ENCODE assay signal across 1 cellular context in the genomic region with DNA sequence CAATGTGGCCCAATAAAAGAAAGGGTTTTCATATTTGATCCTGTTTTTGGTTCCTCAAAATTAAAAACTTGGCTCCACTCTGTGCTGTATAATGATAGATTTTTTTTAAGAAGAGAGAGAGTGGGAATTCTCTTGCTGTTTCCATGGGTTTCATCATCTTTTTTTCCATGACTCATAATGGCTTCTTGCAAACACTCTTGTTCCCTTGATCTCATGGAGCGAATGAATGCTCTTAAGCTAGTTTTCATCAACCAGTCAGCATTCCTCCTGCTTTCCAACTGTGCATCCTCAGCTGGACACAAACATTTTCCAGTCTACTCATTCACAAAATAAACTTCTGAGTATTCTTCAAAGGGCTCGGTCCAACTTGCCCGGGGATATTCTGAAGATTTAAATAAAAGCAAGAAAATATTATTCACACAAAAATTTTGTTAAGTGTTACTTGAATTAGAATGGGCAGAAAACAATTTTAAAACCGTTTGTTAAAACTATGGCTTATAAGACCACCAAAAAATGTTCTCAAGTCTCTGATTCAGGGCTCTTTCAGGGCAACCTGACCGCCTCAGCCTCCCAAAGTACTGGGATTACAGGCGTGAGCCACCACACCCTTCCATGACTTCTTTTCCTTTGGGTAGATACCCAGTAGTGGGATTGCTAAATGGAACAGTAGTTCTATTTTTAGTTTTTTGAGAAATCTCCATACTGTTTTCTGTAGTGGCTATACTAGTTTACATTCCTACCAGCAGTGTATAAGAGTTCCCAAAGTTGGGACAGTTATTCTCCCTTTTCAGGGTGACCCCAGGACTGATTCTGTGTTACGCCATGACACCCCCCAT.
TF ChIP-seq lines count a peak whose summit lies in the region.

No MANE protein-coding gene starts in this region.

TF ChIP-seq in HepG2, 621 proteins besides CTCF, POLR2A, EP300 and RAD21 (continued from another document and continues in another):
- TF ChIP-seq, protein P1, sequence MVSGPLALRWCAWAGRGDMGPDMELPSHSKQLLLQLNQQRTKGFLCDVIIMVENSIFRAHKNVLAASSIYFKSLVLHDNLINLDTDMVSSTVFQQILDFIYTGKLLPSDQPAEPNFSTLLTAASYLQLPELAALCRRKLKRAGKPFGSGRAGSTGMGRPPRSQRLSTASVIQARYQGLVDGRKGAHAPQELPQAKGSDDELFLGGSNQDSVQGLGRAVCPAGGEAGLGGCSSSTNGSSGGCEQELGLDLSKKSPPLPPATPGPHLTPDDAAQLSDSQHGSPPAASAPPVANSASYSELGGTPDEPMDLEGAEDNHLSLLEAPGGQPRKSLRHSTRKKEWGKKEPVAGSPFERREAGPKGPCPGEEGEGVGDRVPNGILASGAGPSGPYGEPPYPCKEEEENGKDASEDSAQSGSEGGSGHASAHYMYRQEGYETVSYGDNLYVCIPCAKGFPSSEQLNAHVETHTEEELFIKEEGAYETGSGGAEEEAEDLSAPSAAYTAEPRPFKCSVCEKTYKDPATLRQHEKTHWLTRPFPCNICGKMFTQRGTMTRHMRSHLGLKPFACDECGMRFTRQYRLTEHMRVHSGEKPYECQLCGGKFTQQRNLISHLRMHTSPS (CRISPR knock-in tag; IDR thresholded peaks at IDR 0.05; ENCODE audit: low read depth): no peak
- TF ChIP-seq POLR2AphosphoS5 (IDR thresholded peaks at IDR 0.05; ENCODE audit: low read depth, low read length): no peak
- TF ChIP-seq GPN1 (CRISPR knock-in tag; IDR thresholded peaks at IDR 0.05; ENCODE audit: borderline replicate concordance): no peak
- TF ChIP-seq PHF20 (CRISPR knock-in tag; IDR thresholded peaks at IDR 0.05): no peak
- TF ChIP-seq ZNF709 (CRISPR knock-in tag; IDR thresholded peaks at IDR 0.05): no peak
- TF ChIP-seq FOSL2 (CRISPR knock-in tag; IDR thresholded peaks at IDR 0.05): peak; percentile 94
- TF ChIP-seq PRPF4 (IDR thresholded peaks at IDR 0.05; ENCODE audit: low read depth, low read length, poor library complexity, severe bottlenecking): no peak
- TF ChIP-seq RBM39 (IDR thresholded peaks at IDR 0.05; ENCODE audit: low read depth, low read length, poor library complexity, severe bottlenecking): no peak
- TF ChIP-seq KAT7 (CRISPR knock-in tag; IDR thresholded peaks at IDR 0.05; ENCODE audit: borderline replicate concordance): no peak
- TF ChIP-seq ZNF777 (CRISPR knock-in tag; IDR thresholded peaks at IDR 0.05): no peak
- TF ChIP-seq CC2D1A (CRISPR knock-in tag; IDR thresholded peaks at IDR 0.05): no peak
- no peak for TF ChIP-seq GZF1 (CRISPR knock-in tag; IDR thresholded peaks at IDR 0.05)
- no peak for TF ChIP-seq NR3C1 (CRISPR knock-in tag; IDR thresholded peaks at IDR 0.05)
- no peak for TF ChIP-seq MED13 (CRISPR knock-in tag; IDR thresholded peaks at IDR 0.05)
- TF ChIP-seq ZNF614 (CRISPR knock-in tag; IDR thresholded peaks at IDR 0.05; ENCODE audit: borderline replicate concordance): peak; percentile 93
- TF ChIP-seq KLF13 (CRISPR knock-in tag; IDR thresholded peaks at IDR 0.05): no peak
- no peak for TF ChIP-seq ZNF367 (CRISPR knock-in tag; IDR thresholded peaks at IDR 0.05; ENCODE audit: borderline replicate concordance)
- TF ChIP-seq ZNF766 (CRISPR knock-in tag; IDR thresholded peaks at IDR 0.05; ENCODE audit: borderline replicate concordance): no peak
- TF ChIP-seq STAG1 (CRISPR knock-in tag; IDR thresholded peaks at IDR 0.05): no peak
- TF ChIP-seq, protein P2, sequence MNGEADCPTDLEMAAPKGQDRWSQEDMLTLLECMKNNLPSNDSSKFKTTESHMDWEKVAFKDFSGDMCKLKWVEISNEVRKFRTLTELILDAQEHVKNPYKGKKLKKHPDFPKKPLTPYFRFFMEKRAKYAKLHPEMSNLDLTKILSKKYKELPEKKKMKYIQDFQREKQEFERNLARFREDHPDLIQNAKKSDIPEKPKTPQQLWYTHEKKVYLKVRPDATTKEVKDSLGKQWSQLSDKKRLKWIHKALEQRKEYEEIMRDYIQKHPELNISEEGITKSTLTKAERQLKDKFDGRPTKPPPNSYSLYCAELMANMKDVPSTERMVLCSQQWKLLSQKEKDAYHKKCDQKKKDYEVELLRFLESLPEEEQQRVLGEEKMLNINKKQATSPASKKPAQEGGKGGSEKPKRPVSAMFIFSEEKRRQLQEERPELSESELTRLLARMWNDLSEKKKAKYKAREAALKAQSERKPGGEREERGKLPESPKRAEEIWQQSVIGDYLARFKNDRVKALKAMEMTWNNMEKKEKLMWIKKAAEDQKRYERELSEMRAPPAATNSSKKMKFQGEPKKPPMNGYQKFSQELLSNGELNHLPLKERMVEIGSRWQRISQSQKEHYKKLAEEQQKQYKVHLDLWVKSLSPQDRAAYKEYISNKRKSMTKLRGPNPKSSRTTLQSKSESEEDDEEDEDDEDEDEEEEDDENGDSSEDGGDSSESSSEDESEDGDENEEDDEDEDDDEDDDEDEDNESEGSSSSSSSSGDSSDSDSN (CRISPR knock-in tag; IDR thresholded peaks at IDR 0.05): no peak
- TF ChIP-seq SRF (IDR thresholded peaks at IDR 0.05; ENCODE audit: low read depth, low read length): no peak
- TF ChIP-seq, protein P3, sequence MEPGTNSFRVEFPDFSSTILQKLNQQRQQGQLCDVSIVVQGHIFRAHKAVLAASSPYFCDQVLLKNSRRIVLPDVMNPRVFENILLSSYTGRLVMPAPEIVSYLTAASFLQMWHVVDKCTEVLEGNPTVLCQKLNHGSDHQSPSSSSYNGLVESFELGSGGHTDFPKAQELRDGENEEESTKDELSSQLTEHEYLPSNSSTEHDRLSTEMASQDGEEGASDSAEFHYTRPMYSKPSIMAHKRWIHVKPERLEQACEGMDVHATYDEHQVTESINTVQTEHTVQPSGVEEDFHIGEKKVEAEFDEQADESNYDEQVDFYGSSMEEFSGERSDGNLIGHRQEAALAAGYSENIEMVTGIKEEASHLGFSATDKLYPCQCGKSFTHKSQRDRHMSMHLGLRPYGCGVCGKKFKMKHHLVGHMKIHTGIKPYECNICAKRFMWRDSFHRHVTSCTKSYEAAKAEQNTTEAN (CRISPR knock-in tag; conservative IDR thresholded peaks at IDR 0.05): no peak
- no peak for TF ChIP-seq ZNF746 (CRISPR knock-in tag; IDR thresholded peaks at IDR 0.05)
- no peak for TF ChIP-seq ZNF333 (CRISPR knock-in tag; IDR thresholded peaks at IDR 0.05; ENCODE audit: borderline replicate concordance)
- TF ChIP-seq SOX5 (CRISPR knock-in tag; IDR thresholded peaks at IDR 0.05; ENCODE audit: borderline replicate concordance): peak; percentile 9; the same call in 1 of the 2 replicates
- TF ChIP-seq SP2 (CRISPR knock-in tag; IDR thresholded peaks at IDR 0.05): no peak
- 0 out of 4 replicates have a peak, but pooled peaks of 1 of the 2 experiments have one; percentile 17 for TF ChIP-seq NR2F1 (CRISPR knock-in tag; IDR thresholded peaks at IDR 0.05)
- TF ChIP-seq ETV6 (CRISPR knock-in tag; conservative IDR thresholded peaks at IDR 0.05): no peak
- TF ChIP-seq ZNF143 (CRISPR knock-in tag; IDR thresholded peaks at IDR 0.05): no peak
- TF ChIP-seq ARNTL (CRISPR knock-in tag; IDR thresholded peaks at IDR 0.05): no peak
- TF ChIP-seq ZNF660 (CRISPR knock-in tag; IDR thresholded peaks at IDR 0.05; ENCODE audit: borderline replicate concordance, low read depth): no peak
- no peak for TF ChIP-seq RFXANK (CRISPR knock-in tag; IDR thresholded peaks at IDR 0.05)
- no peak for TF ChIP-seq ZNF75D (CRISPR knock-in tag; IDR thresholded peaks at IDR 0.05; ENCODE audit: borderline replicate concordance)
- TF ChIP-seq ZNF207 (IDR thresholded peaks at IDR 0.05; ENCODE audit: borderline replicate concordance): no peak
- TF ChIP-seq ZNF251 (CRISPR knock-in tag; IDR thresholded peaks at IDR 0.05): no peak
- peak; percentile 78 for TF ChIP-seq CEBPB (IDR thresholded peaks at IDR 0.05; ENCODE audit: borderline replicate concordance, low read depth, low read length)
- TF ChIP-seq PRMT3 (CRISPR knock-in tag; IDR thresholded peaks at IDR 0.05; ENCODE audit: borderline replicate concordance, low read depth): no peak
- TF ChIP-seq, protein P4, sequence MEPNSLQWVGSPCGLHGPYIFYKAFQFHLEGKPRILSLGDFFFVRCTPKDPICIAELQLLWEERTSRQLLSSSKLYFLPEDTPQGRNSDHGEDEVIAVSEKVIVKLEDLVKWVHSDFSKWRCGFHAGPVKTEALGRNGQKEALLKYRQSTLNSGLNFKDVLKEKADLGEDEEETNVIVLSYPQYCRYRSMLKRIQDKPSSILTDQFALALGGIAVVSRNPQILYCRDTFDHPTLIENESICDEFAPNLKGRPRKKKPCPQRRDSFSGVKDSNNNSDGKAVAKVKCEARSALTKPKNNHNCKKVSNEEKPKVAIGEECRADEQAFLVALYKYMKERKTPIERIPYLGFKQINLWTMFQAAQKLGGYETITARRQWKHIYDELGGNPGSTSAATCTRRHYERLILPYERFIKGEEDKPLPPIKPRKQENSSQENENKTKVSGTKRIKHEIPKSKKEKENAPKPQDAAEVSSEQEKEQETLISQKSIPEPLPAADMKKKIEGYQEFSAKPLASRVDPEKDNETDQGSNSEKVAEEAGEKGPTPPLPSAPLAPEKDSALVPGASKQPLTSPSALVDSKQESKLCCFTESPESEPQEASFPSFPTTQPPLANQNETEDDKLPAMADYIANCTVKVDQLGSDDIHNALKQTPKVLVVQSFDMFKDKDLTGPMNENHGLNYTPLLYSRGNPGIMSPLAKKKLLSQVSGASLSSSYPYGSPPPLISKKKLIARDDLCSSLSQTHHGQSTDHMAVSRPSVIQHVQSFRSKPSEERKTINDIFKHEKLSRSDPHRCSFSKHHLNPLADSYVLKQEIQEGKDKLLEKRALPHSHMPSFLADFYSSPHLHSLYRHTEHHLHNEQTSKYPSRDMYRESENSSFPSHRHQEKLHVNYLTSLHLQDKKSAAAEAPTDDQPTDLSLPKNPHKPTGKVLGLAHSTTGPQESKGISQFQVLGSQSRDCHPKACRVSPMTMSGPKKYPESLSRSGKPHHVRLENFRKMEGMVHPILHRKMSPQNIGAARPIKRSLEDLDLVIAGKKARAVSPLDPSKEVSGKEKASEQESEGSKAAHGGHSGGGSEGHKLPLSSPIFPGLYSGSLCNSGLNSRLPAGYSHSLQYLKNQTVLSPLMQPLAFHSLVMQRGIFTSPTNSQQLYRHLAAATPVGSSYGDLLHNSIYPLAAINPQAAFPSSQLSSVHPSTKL (CRISPR knock-in tag; IDR thresholded peaks at IDR 0.05): peak; percentile 60
- no peak for TF ChIP-seq PHF5A (CRISPR knock-in tag; IDR thresholded peaks at IDR 0.05; ENCODE audit: low read depth, unreplicated experiment)
- TF ChIP-seq KAT8 (CRISPR knock-in tag; IDR thresholded peaks at IDR 0.05): 0 out of 2 replicates have a peak, but pooled peaks have one; percentile 38
- peak; percentile 56; the same call in 1 of the 2 replicates for TF ChIP-seq ATF7 (IDR thresholded peaks at IDR 0.05)
- TF ChIP-seq ATF7 (CRISPR knock-in tag; IDR thresholded peaks at IDR 0.05): no peak
- TF ChIP-seq, protein P5, sequence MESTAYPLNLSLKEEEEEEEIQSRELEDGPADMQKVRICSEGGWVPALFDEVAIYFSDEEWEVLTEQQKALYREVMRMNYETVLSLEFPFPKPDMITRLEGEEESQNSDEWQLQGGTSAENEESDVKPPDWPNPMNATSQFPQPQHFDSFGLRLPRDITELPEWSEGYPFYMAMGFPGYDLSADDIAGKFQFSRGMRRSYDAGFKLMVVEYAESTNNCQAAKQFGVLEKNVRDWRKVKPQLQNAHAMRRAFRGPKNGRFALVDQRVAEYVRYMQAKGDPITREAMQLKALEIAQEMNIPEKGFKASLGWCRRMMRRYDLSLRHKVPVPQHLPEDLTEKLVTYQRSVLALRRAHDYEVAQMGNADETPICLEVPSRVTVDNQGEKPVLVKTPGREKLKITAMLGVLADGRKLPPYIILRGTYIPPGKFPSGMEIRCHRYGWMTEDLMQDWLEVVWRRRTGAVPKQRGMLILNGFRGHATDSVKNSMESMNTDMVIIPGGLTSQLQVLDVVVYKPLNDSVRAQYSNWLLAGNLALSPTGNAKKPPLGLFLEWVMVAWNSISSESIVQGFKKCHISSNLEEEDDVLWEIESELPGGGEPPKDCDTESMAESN (CRISPR knock-in tag; conservative IDR thresholded peaks at IDR 0.05): no peak
- TF ChIP-seq TEAD2 (CRISPR knock-in tag; IDR thresholded peaks at IDR 0.05): no peak
- TF ChIP-seq, protein P6, sequence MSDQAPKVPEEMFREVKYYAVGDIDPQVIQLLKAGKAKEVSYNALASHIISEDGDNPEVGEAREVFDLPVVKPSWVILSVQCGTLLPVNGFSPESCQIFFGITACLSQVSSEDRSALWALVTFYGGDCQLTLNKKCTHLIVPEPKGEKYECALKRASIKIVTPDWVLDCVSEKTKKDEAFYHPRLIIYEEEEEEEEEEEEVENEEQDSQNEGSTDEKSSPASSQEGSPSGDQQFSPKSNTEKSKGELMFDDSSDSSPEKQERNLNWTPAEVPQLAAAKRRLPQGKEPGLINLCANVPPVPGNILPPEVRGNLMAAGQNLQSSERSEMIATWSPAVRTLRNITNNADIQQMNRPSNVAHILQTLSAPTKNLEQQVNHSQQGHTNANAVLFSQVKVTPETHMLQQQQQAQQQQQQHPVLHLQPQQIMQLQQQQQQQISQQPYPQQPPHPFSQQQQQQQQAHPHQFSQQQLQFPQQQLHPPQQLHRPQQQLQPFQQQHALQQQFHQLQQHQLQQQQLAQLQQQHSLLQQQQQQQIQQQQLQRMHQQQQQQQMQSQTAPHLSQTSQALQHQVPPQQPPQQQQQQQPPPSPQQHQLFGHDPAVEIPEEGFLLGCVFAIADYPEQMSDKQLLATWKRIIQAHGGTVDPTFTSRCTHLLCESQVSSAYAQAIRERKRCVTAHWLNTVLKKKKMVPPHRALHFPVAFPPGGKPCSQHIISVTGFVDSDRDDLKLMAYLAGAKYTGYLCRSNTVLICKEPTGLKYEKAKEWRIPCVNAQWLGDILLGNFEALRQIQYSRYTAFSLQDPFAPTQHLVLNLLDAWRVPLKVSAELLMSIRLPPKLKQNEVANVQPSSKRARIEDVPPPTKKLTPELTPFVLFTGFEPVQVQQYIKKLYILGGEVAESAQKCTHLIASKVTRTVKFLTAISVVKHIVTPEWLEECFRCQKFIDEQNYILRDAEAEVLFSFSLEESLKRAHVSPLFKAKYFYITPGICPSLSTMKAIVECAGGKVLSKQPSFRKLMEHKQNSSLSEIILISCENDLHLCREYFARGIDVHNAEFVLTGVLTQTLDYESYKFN (CRISPR knock-in tag; conservative IDR thresholded peaks at IDR 0.05): no peak
- TF ChIP-seq CBX1 (IDR thresholded peaks at IDR 0.05; ENCODE audit: low read depth): no peak
- TF ChIP-seq ONECUT2 (CRISPR knock-in tag; IDR thresholded peaks at IDR 0.05): no peak
- no peak for TF ChIP-seq KLF11 (CRISPR knock-in tag; IDR thresholded peaks at IDR 0.05)
- TF ChIP-seq KMT2B (CRISPR knock-in tag; IDR thresholded peaks at IDR 0.05): no peak
- TF ChIP-seq, protein P7, sequence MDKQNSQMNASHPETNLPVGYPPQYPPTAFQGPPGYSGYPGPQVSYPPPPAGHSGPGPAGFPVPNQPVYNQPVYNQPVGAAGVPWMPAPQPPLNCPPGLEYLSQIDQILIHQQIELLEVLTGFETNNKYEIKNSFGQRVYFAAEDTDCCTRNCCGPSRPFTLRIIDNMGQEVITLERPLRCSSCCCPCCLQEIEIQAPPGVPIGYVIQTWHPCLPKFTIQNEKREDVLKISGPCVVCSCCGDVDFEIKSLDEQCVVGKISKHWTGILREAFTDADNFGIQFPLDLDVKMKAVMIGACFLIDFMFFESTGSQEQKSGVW (CRISPR knock-in tag; IDR thresholded peaks at IDR 0.05; ENCODE audit: borderline replicate concordance): no peak
- TF ChIP-seq NFYC (CRISPR knock-in tag; IDR thresholded peaks at IDR 0.05): no peak
- TF ChIP-seq ZFP36L1 (CRISPR knock-in tag; IDR thresholded peaks at IDR 0.05): no peak
